ENCODE assay signal across 7 cellular contexts in the genomic region with DNA sequence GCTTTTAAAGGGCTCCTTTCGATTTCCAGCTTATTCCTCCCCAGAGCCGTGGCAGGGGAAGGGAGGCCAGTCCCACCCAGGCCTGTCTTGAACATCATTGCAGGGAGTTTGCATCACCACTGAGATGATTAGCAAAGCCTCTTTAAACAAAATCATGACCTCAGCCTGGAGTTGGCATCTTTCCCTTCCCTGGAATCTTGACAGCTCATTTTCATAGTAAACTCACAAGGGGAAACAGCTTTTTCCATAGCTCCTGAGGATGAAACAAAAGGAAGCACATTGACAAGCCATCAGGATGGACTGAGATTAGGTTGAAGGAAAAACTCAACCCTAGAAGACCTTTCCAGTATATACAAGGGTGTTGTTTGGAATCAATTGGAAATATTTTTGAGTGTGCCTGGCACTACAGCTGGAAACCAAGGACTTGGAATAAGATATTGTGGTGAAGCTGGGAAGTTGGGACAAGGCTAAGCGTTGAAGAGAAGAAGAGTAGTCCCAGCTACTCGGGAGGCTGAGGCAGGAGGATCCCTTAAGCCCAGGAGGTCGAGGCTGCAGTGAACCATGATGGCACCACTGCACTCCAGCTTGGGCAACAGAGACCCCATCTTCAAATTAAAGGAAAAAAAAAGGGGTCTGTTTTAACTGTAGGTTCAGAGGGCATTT. TPM values are rescaled to one million over a fixed set of nuclear protein-coding genes. Genes with fewer than 3 reads are reported as not detected.
DNase-seq lines count a peak whose midpoint lies in the region; ATAC-seq and FAIRE-seq lines count a peak whose summit lies in the region.

No MANE protein-coding gene starts in this region.

- no peaks in the 10 kb centered on the region for H3K27me3 ChIP-seq in MG63

- H3K9me3 ChIP-seq in MG63: no peaks in the 10 kb centered on the region

- peak; percentile 59 for FAIRE-seq in urothelium cell line (lab: Jason Lieb, UNC)

- no peak overlapping the region; the same call in 1 of the 2 replicates for H3K4me3 ChIP-seq in MG63

- peak; percentile 93 for DNase-seq in MG63
- DNase-seq in dermis blood vessel endothelial cell: peak; percentile 99
- DNase-seq in lung microvascular endothelial cell (ENCODE audit: low read depth in 2 of 2): peak; percentile 79 to 99
- peak; percentile 80 for DNase-seq in urothelium cell line (ENCODE audit: low spot score)
- no peak for DNase-seq in cortex of kidney (lab: John Stamatoyannopoulos, UW)

- H3K36me3 ChIP-seq in MG63: 0 out of 2 replicates have a peak, but pooled peaks cover 3% of the 10 kb centered on the region

- ATAC-seq in GM21825 (IDR thresholded peaks at IDR 0.05; ENCODE audit: unreplicated experiment) (no peak), HG03342 (IDR thresholded peaks at IDR 0.05; ENCODE audit: unreplicated experiment) (no peak)

RNA-seq across cellular contexts. Expression of gene LARP6, which starts 3.1 kb away (rescaled TPM):
- total RNA-seq in MG63 (2014; rRNA removed; shearing (Covaris generic); ENCODE audit: low replicate concordance): 62.8 and 116 TPM in 2 replicates
- total RNA-seq in dermis blood vessel endothelial cell (6.9 and 15.0 TPM in 2 replicates), lung microvascular endothelial cell (7.1 and 11.8 TPM in 2 replicates)

RNA-seq across cellular contexts. Expression of gene THAP10, which starts 35.2 kb away (rescaled TPM):
- total RNA-seq in MG63 (2014; rRNA removed; shearing (Covaris generic); ENCODE audit: low replicate concordance): 5.6 and 8.9 TPM in 2 replicates
- total RNA-seq in dermis blood vessel endothelial cell (2.0 and 2.3 TPM in 2 replicates), lung microvascular endothelial cell (0.60 and 0.87 TPM in 2 replicates)

RNA-seq across cellular contexts. Expression of gene LRRC49, which starts 35.6 kb away (rescaled TPM):
- 8.3 and 18.1 TPM in 2 replicates for total RNA-seq in MG63 (2014; rRNA removed; shearing (Covaris generic); ENCODE audit: low replicate concordance)
- total RNA-seq in dermis blood vessel endothelial cell (4.9 and 6.3 TPM in 2 replicates), lung microvascular endothelial cell (3.0 and 3.7 TPM in 2 replicates)
